18 cellular contexts compared by ENCODE assay signal in the genomic region with DNA sequence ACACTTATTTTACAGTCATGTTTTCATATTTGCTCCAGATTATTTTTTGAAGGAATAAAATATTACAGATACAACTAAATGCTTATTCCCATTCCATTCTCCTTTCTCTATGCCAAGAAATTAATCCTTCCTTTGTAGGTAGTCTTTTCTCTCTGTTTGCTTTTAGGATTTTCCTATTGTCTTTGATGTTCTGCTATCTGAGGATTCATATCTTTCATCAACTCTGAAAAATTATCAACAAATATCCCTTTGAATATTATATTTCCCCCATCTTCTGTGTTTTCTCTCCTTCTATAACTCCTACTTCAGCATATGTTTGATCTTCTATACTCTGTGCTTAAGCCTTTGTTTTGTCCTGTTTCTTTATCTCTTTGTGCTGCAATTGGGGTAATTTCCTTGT.
A peak's percentile ranks its signal among the peaks of the same experiment; 100 is the strongest.
DNase-seq lines count a peak whose midpoint lies in the region; ATAC-seq and TF ChIP-seq lines count a peak whose summit lies in the region.
"Had no signal": no experiment of that assay in that cellular context is flagged by ENCODE, and none has a peak within 500 bp of the region (broad histone marks: within the 10 kb centered on the region; RNA-seq: fewer than 3 reads in every experiment).

No MANE protein-coding gene starts in this region.

- H3K27me3 ChIP-seq in RWPE2 (ENCODE audit: insufficient read depth, poor library complexity, severe bottlenecking), result no peaks in the 10 kb centered on the region
- H3K27me3 ChIP-seq in endodermal cell (ENCODE audit: control insufficient read depth, insufficient read depth, low read length, poor library complexity, severe bottlenecking), result no peaks in the 10 kb centered on the region
- H3K27me3 ChIP-seq in A673 (replicated peaks; ENCODE audit: insufficient read depth, low read depth, low read length, poor library complexity), result no peaks in the 10 kb centered on the region
- H3K27me3 ChIP-seq: BLaER1 treated with 17β-estradiol and CSF1 and Interleukin-3, amounts not matched to agents 10 nM and 100 nM had no signal

- no peaks in the 10 kb centered on the region for H3K36me3 Mint-ChIP-seq in endodermal cell (ENCODE audit: low read depth)
- H3K36me3 Mint-ChIP-seq: CD8-positive, alpha-beta T cell had no signal

- H3K9me3 ChIP-seq in RWPE2 (ENCODE audit: severe bottlenecking) (peaks cover 10% of the 10 kb centered on the region), endodermal cell (ENCODE audit: control insufficient read depth, low read length) (peaks cover 18% of the 10 kb centered on the region), A673 (ENCODE audit: low read depth, low read length, poor library complexity, severe bottlenecking) (peaks cover 6% of the 10 kb centered on the region)

- H3K9ac ChIP-seq in endodermal cell (ENCODE audit: extremely low read depth, low read length, poor library complexity, severe bottlenecking), result no peak overlapping the region
- H3K9ac ChIP-seq: BLaER1 treated with 17β-estradiol and CSF1 and Interleukin-3, amounts not matched to agents 10 nM and 100 nM had no signal

- CTCF ChIA-PET in GM10248 (lab: Yijun Ruan, JAX), result no interaction called here
- CTCF ChIA-PET in A673 (lab: Charles Lee), result no interaction called here

- DNase-seq in DMS53 (lab: John Stamatoyannopoulos, UW), result peak; percentile 11
- DNase-seq in DMS53 treated with DMSO at 0.1 percent for 48 hours (lab: John Stamatoyannopoulos, UW; ENCODE audit: unreplicated experiment), result no peak
- DNase-seq in RWPE2 (ENCODE audit: low spot score), result no peak
- DNase-seq in endodermal cell, result no peak
- no peak for DNase-seq in GM10248 (ENCODE audit: extremely low spot score)
- DNase-seq in amniotic stem cell (lab: John Stamatoyannopoulos, UW), result no peak
- no peak for DNase-seq in A673 (ENCODE audit: low spot score)
- DNase-seq: CD8-positive, alpha-beta T cell; DMS79 treated with DMSO at 0.1 percent for 48 hours; GF-D8; HCEC 1CT; IMR-90; KBM-7 had no signal

- TF ChIP-seq CTCF in RWPE2 (IDR thresholded peaks at IDR 0.05; ENCODE audit: poor library complexity, severe bottlenecking) (no peak), endodermal cell (conservative IDR thresholded peaks at IDR 0.05) (no peak), GM10248 (IDR thresholded peaks at IDR 0.05; ENCODE audit: control extremely low read depth, extremely low read depth, low read depth, missing control alignments) (no peak), A673 (conservative IDR thresholded peaks at IDR 0.05; ENCODE audit: low read depth, low read length) (no peak)

- ATAC-seq in RWPE2 (ENCODE audit: low read depth), result no peak
- ATAC-seq: A549; CD8-positive, alpha-beta T cell; GM12878 had no signal

- H3K27ac ChIP-seq in RWPE2 (ENCODE audit: poor library complexity, severe bottlenecking), result peak overlapping the region; percentile 95
- H3K27ac ChIP-seq in endodermal cell (ENCODE audit: low read depth, low read length), result no peak overlapping the region
- H3K27ac ChIP-seq in A673 (ENCODE audit: low read depth, low read length, poor library complexity, severe bottlenecking), result no peak overlapping the region
- H3K27ac ChIP-seq: 22Rv1 had no signal

- H3K4me3 ChIP-seq in RWPE2 (ENCODE audit: severe bottlenecking) (no peak overlapping the region), endodermal cell (ENCODE audit: low read length) (peak overlapping the region; percentile 60), A673 (ENCODE audit: low read depth, low read length, poor library complexity, severe bottlenecking) (no peak overlapping the region)
- H3K4me3 ChIP-seq: A549; BLaER1 treated with 17β-estradiol and CSF1 and Interleukin-3, amounts not matched to agents 10 nM and 100 nM; GM12878 had no signal

- intact Hi-C loops in A673 (cut with micrococcal nuclease; ENCODE audit: unreplicated experiment), result no loop called here

- no peak overlapping the region for H3K27ac Mint-ChIP-seq in endodermal cell
- H3K27ac Mint-ChIP-seq: B cell; CD8-positive, alpha-beta T cell had no signal

- no TSS peak for BruUV-seq in A673 (replicated peaks; lab: Mats Ljungman, UMichigan)

- POLR2A ChIA-PET in GM10248 (lab: Yijun Ruan, JAX) (no interaction called here), A673 (lab: Charles Lee; ENCODE audit: low non-redundant PET) (interaction anchor here (0.6 kb wide), 1 partner anchor 44 kb away, joined by 7 read pairs; no protein-coding TSS in a partner anchor)

- peaks cover 13% of the 10 kb centered on the region for H3K9me3 Mint-ChIP-seq in endodermal cell

- H3K4me1 Mint-ChIP-seq in endodermal cell, result peaks cover 6% of the 10 kb centered on the region
- H3K4me1 Mint-ChIP-seq: B cell had no signal

- H3K4me3 Mint-ChIP-seq in endodermal cell, result no peak overlapping the region
- H3K4me3 Mint-ChIP-seq: B cell; CD8-positive, alpha-beta T cell had no signal

- no peaks in the 10 kb centered on the region for H3K27me3 Mint-ChIP-seq in endodermal cell (ENCODE audit: insufficient read depth)

- no peaks in the 10 kb centered on the region for H3K36me3 ChIP-seq in RWPE2 (ENCODE audit: low read depth)
- H3K36me3 ChIP-seq in endodermal cell (ENCODE audit: control insufficient read depth, insufficient read depth, low read length), result no peaks in the 10 kb centered on the region
- H3K36me3 ChIP-seq in A673 (ENCODE audit: insufficient read depth, low read length, poor library complexity, severe bottlenecking), result no peaks in the 10 kb centered on the region
- H3K36me3 ChIP-seq: BLaER1 treated with 17β-estradiol and CSF1 and Interleukin-3, amounts not matched to agents 10 nM and 100 nM had no signal

- H3K4me1 ChIP-seq in RWPE2 (ENCODE audit: insufficient read depth, poor library complexity, severe bottlenecking), result peaks cover 36% of the 10 kb centered on the region
- H3K4me1 ChIP-seq in endodermal cell (ENCODE audit: control insufficient read depth, insufficient read depth, low read length), result no peaks in the 10 kb centered on the region
- H3K4me1 ChIP-seq in A673 (ENCODE audit: insufficient read depth, low read length, poor library complexity, severe bottlenecking), result no peaks in the 10 kb centered on the region
